Comparison of ENCODE assay signal across 11 cellular contexts in genomic region chr17:31595666-31596381, GRCh38.
A peak's percentile ranks its signal among the peaks of the same experiment; 100 is the strongest.
DNase-seq lines count a peak whose midpoint lies in the region; ATAC-seq and TF ChIP-seq lines count a peak whose summit lies in the region.
"Had no signal": no experiment of that assay in that cellular context is flagged by ENCODE, and none has a peak within 500 bp of the region (broad histone marks: within the 10 kb centered on the region; RNA-seq: fewer than 3 reads in every experiment).

No MANE protein-coding gene starts in this region.

- H3K27ac ChIP-seq in SJSA1 (peak overlapping the region; percentile 79), psoas muscle (peak overlapping the region; percentile 91)

- intact Hi-C loops in Calu3 (cut with micrococcal nuclease; ENCODE audit: unreplicated experiment) (no loop called here), psoas muscle (cut with DNase I) (loop anchor here in 1 of 2 donors (5.0 kb wide), 1 partner anchor 39 kb away; no protein-coding TSS in a partner anchor)

- H3K9me3 ChIP-seq in SJSA1 (replicated peaks) (no peaks in the 10 kb centered on the region), psoas muscle (no peaks in the 10 kb centered on the region)

- ATAC-seq in psoas muscle (peak in 3 of 4 donors; percentile 12 to 17 (median 12)), GM21723 (IDR thresholded peaks at IDR 0.05; ENCODE audit: unreplicated experiment) (no peak)

- H3K36me3 ChIP-seq in SJSA1 (no peaks in the 10 kb centered on the region), psoas muscle (ENCODE audit: insufficient read depth in 1 of 2, low read depth in 1 of 2) (no peaks in the 10 kb centered on the region)

- peaks cover 41% of the 10 kb centered on the region for H3K4me1 Mint-ChIP-seq in Calu3 (ENCODE audit: low read depth, unreplicated experiment)

- no peak overlapping the region for H3K4me3 ChIP-seq in SJSA1
- H3K4me3 ChIP-seq in fibroblast of mammary gland (ENCODE audit: control insufficient read depth, low read depth, low read length), result no peak overlapping the region
- H3K4me3 ChIP-seq in psoas muscle, result no peak overlapping the region

- TF ChIP-seq CTCF in Calu3 (IDR thresholded peaks at IDR 0.05; ENCODE audit: unreplicated experiment), result no peak
- TF ChIP-seq CTCF in fibroblast of mammary gland (conservative IDR thresholded peaks at IDR 0.05; ENCODE audit: control insufficient read depth, insufficient read depth, low read depth, low read length), result no peak
- no peak for TF ChIP-seq CTCF in psoas muscle (IDR thresholded peaks at IDR 0.05)

- CTCF ChIA-PET in Calu3 (lab: Charles Lee), result interaction anchor here (1.7 kb wide), 1 partner anchor 15 kb away, joined by 9 read pairs; no protein-coding TSS in a partner anchor

- H3K27me3 Mint-ChIP-seq in Calu3 (ENCODE audit: unreplicated experiment), result no peaks in the 10 kb centered on the region
- H3K27me3 Mint-ChIP-seq: CD4-positive, alpha-beta T cell had no signal

- DNase-seq in Calu3 (no peak), SJSA1 (ENCODE audit: low read depth in 1 of 2, low spot score in 2 of 2) (no peak), fibroblast of mammary gland (ENCODE audit: low read depth) (peak; percentile 15), psoas muscle (no peak), occipital lobe (lab: John Stamatoyannopoulos, UW) (no peak)
- no peak for DNase-seq in stimulated activated CD4-positive, alpha-beta T cell treated with anti-CD3 and anti-CD28 coated beads, Interleukin-4, amount 100 ng/mL, for 24 hours
- no peak for DNase-seq in activated naive CD4-positive, alpha-beta T cell treated with Interleukin-2 at 50 U/mL for 16 hours
- DNase-seq: activated CD4-positive, alpha-beta T cell treated with anti-CD3 and anti-CD28 coated beads, Interleukin-2, amount 50 U/mL, for 1 hour; OCI-M1 had no signal

- no peaks in the 10 kb centered on the region for H3K27me3 ChIP-seq in SJSA1 (replicated peaks)
- no peaks in the 10 kb centered on the region for H3K27me3 ChIP-seq in psoas muscle (ENCODE audit: insufficient read depth in 3 of 3, low read length in 2 of 3)

- H3K27ac Mint-ChIP-seq in Calu3 (ENCODE audit: unreplicated experiment), result peak overlapping the region; percentile 70
- H3K27ac Mint-ChIP-seq: CD4-positive, alpha-beta T cell had no signal

- no TSS peak for BruUV-seq in Calu3 (replicated peaks; lab: Mats Ljungman, UMichigan)

- peaks cover 20% of the 10 kb centered on the region for H3K36me3 Mint-ChIP-seq in Calu3 (ENCODE audit: insufficient read depth, unreplicated experiment)

- H3K9me3 Mint-ChIP-seq in Calu3 (ENCODE audit: low read depth, unreplicated experiment), result no peaks in the 10 kb centered on the region
- H3K9me3 Mint-ChIP-seq: CD4-positive, alpha-beta T cell had no signal

- 83 to 89% (median 86%) methylated on average over 10 of the region's 10 CpGs for WGBS in psoas muscle, 3 donors

- H3K4me3 Mint-ChIP-seq in Calu3 (ENCODE audit: low read depth, unreplicated experiment), result no peak overlapping the region
- H3K4me3 Mint-ChIP-seq: CD4-positive, alpha-beta T cell had no signal

- H3K4me1 ChIP-seq in SJSA1 (replicated peaks), result peaks cover 51% of the 10 kb centered on the region
- peaks cover 37% of the 10 kb centered on the region for H3K4me1 ChIP-seq in psoas muscle
